Comparison of ENCODE assay signal across 27 cellular contexts in genomic region chr1:114496091-114496490, GRCh38.
"Had no signal": no experiment of that assay in that cellular context is flagged by ENCODE, and none has a peak within 500 bp of the region (broad histone marks: within the 10 kb centered on the region; RNA-seq: fewer than 3 reads in every experiment).

No MANE protein-coding gene starts in this region.

- FAIRE-seq: astrocyte had no signal

- H3K27me3 Mint-ChIP-seq: activated CD8-positive, alpha-beta T cell treated with anti-CD3 and anti-CD28 coated beads for 36 hours; activated naive CD8-positive, alpha-beta T cell; brain; IgD-negative memory B cell had no signal

- H3K4me3 Mint-ChIP-seq: activated CD8-positive, alpha-beta T cell treated with anti-CD3 and anti-CD28 coated beads for 36 hours; activated naive CD8-positive, alpha-beta T cell; IgD-negative memory B cell; T-helper 1 cell treated with Interleukin-12 subunit alpha and Interleukin-12 subunit beta and Interleukin-4 antibody, amounts not matched to agents 30 μg/mL and 1 μg/mL, for 36 hours had no signal

- H3K27ac ChIP-seq: RWPE1 had no signal

- ATAC-seq: activated CD4-positive, CD25-positive, alpha-beta regulatory T cell treated with anti-CD3 and anti-CD28 coated beads, Interleukin-2, amount 50 U/mL, for 24 hours; activated CD8-positive, alpha-beta T cell treated with anti-CD3 and anti-CD28 coated beads for 36 hours; Panc1 had no signal

- H3K27ac Mint-ChIP-seq: activated CD8-positive, alpha-beta T cell treated with anti-CD3 and anti-CD28 coated beads for 36 hours; activated naive CD8-positive, alpha-beta T cell; IgD-negative memory B cell; T-helper 1 cell treated with Interleukin-12 subunit alpha and Interleukin-12 subunit beta and Interleukin-4 antibody, amounts not matched to agents 30 μg/mL and 1 μg/mL, for 36 hours had no signal

- DNase-seq: activated CD4-positive, alpha-beta T cell treated with anti-CD3 and anti-CD28 coated beads for 4 hours; activated CD8-positive, alpha-beta memory T cell treated with anti-CD3 and anti-CD28 coated beads, Interleukin-2, amount 50 U/mL, for 4 hours; activated CD8-positive, alpha-beta T cell treated with anti-CD3 and anti-CD28 coated beads for 36 hours; activated effector memory CD4-positive, alpha-beta T cell treated with anti-CD3 and anti-CD28 coated beads, Interleukin-2, amount 50 U/mL, for 16 hours; activated naive CD4-positive, alpha-beta T cell treated with Interleukin-2 at 50 U/mL for 16 hours; activated T-cell treated with anti-CD3 and anti-CD28 coated beads, Interleukin-2, amount 50 U/mL, for 1 hour; amygdala; KG1; NCI-H1092; NCI-H1417; NCI-H1694; NCI-H2029; NCI-H2107; NCI-H2171 treated with DMSO at 0.1 percent for 48 hours; NCI-H226; NCI-H526; NCI-H82; OCI-M1; SHP77 treated with DMSO at 0.1 percent for 48 hours had no signal

- H3K9me3 Mint-ChIP-seq: T-helper 1 cell treated with Interleukin-12 subunit alpha and Interleukin-12 subunit beta and Interleukin-4 antibody, amounts not matched to agents 30 μg/mL and 1 μg/mL, for 36 hours had no signal
